In the genomic region with DNA sequence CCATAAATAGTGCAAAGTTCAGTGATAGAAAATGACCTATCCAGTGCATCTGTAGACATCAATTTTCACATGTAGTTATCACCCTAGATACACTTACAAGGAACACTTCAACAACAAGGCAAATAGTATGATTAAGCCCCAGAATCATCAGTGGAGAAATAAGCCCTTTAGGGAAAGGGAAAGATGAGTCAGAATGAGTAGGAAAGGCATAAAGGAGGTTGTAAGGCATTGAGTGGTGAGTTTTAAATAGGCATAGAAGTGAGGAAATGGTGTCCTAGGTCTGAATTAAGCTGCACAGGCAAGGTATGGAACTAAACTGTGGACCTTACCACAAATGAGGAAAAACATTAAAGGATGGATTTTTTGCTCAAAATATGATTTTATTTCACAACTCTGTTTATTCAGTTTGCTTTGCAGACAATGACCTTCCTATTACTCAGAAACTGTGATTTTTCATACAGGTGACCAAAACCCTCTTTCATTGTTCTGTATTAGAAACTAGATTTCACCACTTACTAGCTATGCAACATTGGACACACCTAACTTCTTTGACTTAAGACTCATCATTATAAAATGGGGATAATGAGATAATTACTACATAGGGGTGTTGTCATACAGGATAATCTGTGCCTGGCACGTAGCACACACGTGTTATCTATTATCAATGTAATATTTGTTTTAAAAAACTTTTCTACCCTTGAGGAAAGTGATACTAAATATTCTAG, we compare ENCODE assay signal across 22 cellular contexts. TPM values are rescaled to one million over a fixed set of nuclear protein-coding genes. Genes with fewer than 3 reads are reported as not detected.
DNase-seq lines count a peak whose midpoint lies in the region; ATAC-seq, FAIRE-seq and TF ChIP-seq lines count a peak whose summit lies in the region.
"Had no signal": no experiment of that assay in that cellular context is flagged by ENCODE, and none has a peak within 500 bp of the region (broad histone marks: within the 10 kb centered on the region; RNA-seq: fewer than 3 reads in every experiment).

No MANE protein-coding gene starts in this region.

- no peaks in the 10 kb centered on the region for H3K27me3 Mint-ChIP-seq in HFFc6 (ENCODE audit: insufficient read depth)
- H3K27me3 Mint-ChIP-seq: CD4-positive, alpha-beta T cell had no signal

- no peak for TF ChIP-seq RAD21 in A549 (conservative IDR thresholded peaks at IDR 0.05 in 1 of 2, IDR thresholded peaks at IDR 0.05 in 1 of 2)

- POLR2A ChIA-PET in A549 (lab: Yijun Ruan, JAX) = no interaction called here

- CTCF ChIA-PET in A549 (lab: Yijun Ruan, JAX) = interaction anchor here (1.0 kb wide), 1 partner anchor 1611 kb away, joined by 3 read pairs; no protein-coding TSS in a partner anchor

- TF ChIP-seq POLR2A in A549 (IDR thresholded peaks at IDR 0.05; ENCODE audit: low read length) = no peak

- no peak for TF ChIP-seq CTCF in A549 (IDR thresholded peaks at IDR 0.05)
- TF ChIP-seq CTCF in HFFc6 (IDR thresholded peaks at IDR 0.05) = no peak
- no peak for TF ChIP-seq CTCF in foreskin fibroblast (IDR thresholded peaks at IDR 0.05; ENCODE audit: low read depth, low read length)

- FAIRE-seq in A549 (lab: Jason Lieb, UNC) = no peak
- FAIRE-seq: H1, islet of Langerhans, urothelium cell line had no signal

- ATAC-seq in A549 (peak; percentile 44 to 62; a peak in 4 of 6 replicates), GM19395 (IDR thresholded peaks at IDR 0.05; ENCODE audit: unreplicated experiment) (no peak)
- ATAC-seq: psoas muscle had no signal

- H3K4me3 Mint-ChIP-seq in HFFc6 = no peak overlapping the region
- H3K4me3 Mint-ChIP-seq: activated naive CD8-positive, alpha-beta T cell; CD4-positive, alpha-beta T cell; neural crest cell had no signal

- H3K4me2 ChIP-seq in A549 = no peak overlapping the region

- H3K4me1 Mint-ChIP-seq in HFFc6 (ENCODE audit: low read depth) = peaks cover 6% of the 10 kb centered on the region; the same call in 1 of the 2 replicates
- H3K4me1 Mint-ChIP-seq: neural crest cell had no signal

- H3K9me3 Mint-ChIP-seq in HFFc6 = no peaks in the 10 kb centered on the region; the same call in 1 of the 2 replicates
- H3K9me3 Mint-ChIP-seq: CD4-positive, alpha-beta T cell had no signal

- 27% methylated on average over 2 of the region's 2 CpGs for WGBS in A549 (ENCODE audit: missing lambda C conversion rate)

- DNase-seq in A549 (ENCODE audit: low read depth in 1 of 2, low spot score in 1 of 2) (peak in 1 of 2 experiments; percentile 11), HFFc6 (peak; percentile 40), amniotic epithelial cell (ENCODE audit: low read depth) (peak; percentile 68), foreskin fibroblast (peak; percentile 48 to 79), GM19240 (ENCODE audit: insufficient read length, low spot score) (no peak), DMS 273 (lab: John Stamatoyannopoulos, UW; ENCODE audit: unreplicated experiment) (no peak)
- DNase-seq in stimulated activated CD4-positive, alpha-beta T cell treated with anti-CD3 and anti-CD28 coated beads, Interleukin-15, amount 100 ng/mL, for 24 hours = no peak
- DNase-seq: ACHN; activated CD4-positive, alpha-beta T cell treated with anti-CD3 and anti-CD28 coated beads for 48 hours; activated CD8-positive, alpha-beta memory T cell treated with anti-CD3 and anti-CD28 coated beads, Interleukin-2, amount 50 U/mL, for 4 hours; CD4-positive, alpha-beta T cell; head of caudate nucleus; NCI-H1436 treated with DMSO at 0.1 percent for 48 hours; NCI-H446 treated with DMSO at 0.1 percent for 48 hours; psoas muscle; stomach had no signal

- H3K4me1 ChIP-seq in A549 = 0 out of 3 replicates have a peak, but pooled peaks cover 2% of the 10 kb centered on the region
- H3K4me1 ChIP-seq: psoas muscle had no signal

- no peak for TF ChIP-seq EP300 in A549 (IDR thresholded peaks at IDR 0.05)

- H3K36me3 Mint-ChIP-seq in HFFc6 (ENCODE audit: low read depth) = no peaks in the 10 kb centered on the region
- H3K36me3 Mint-ChIP-seq: activated naive CD8-positive, alpha-beta T cell had no signal

- H3K27ac Mint-ChIP-seq in HFFc6 = no peak overlapping the region
- H3K27ac Mint-ChIP-seq: activated naive CD8-positive, alpha-beta T cell; CD4-positive, alpha-beta T cell had no signal

- H3K9me3 ChIP-seq in A549 = no peaks in the 10 kb centered on the region
- H3K9me3 ChIP-seq: psoas muscle, stomach had no signal

- H3K4me3 ChIP-seq in A549 (no peak overlapping the region), foreskin fibroblast (ENCODE audit: low read depth in 1 of 2, low read length in 2 of 2) (no peak overlapping the region)
- H3K4me3 ChIP-seq: psoas muscle, stomach had no signal

- no peak overlapping the region for H3K27ac ChIP-seq in A549
- H3K27ac ChIP-seq: psoas muscle, stomach had no signal

TF ChIP-seq in A549, 52 proteins besides CTCF, POLR2A, EP300 and RAD21:
- TF ChIP-seq EHMT2 (IDR thresholded peaks at IDR 0.05; ENCODE audit: low read depth) (no peak), SREBF2 (IDR thresholded peaks at IDR 0.05) (no peak), CHD2 (IDR thresholded peaks at IDR 0.05; ENCODE audit: low read length, partially characterized antibody) (no peak), JUNB (IDR thresholded peaks at IDR 0.05) (no peak), EHF (CRISPR knock-in tag; IDR thresholded peaks at IDR 0.05) (no peak)

RNA-seq across cellular contexts. Expression of a gene that starts 57.0 kb away (rescaled TPM):
- 11.4 and 18.1 TPM in 2 replicates for polyA plus RNA-seq in A549 (2011; rRNA removed)
- polyA plus RNA-seq in A549 (2012; cell fraction: cytosol; rRNA removed) = 1.6 and 1.7 TPM in 2 replicates
- polyA plus RNA-seq in A549 (2012; cell fraction: nucleus; rRNA removed) = 1.8 and 2.2 TPM in 2 replicates
- polyA plus RNA-seq in A549 (2017; fragmentation: RNase III; extraction: RNeasy Plus Mini Kit Qiagen cat#74134 plus additional on column Dnase treatment) = 8.2 to 8.8 TPM (median 8.7 TPM) in 3 replicates
- polyA minus RNA-seq in A549 (2011; rRNA and poly(A)+ RNA removed) = 2.9 and 3.6 TPM in 2 replicates
- total RNA-seq in HFFc6 (2021; fragmentation: NEBNext Ultra II Directional; extraction: Animal tissue kit (Norgen Biotek cat#: 25700)) = 10 to 100 TPM in 2 of 6 experiments, 1 to 10 TPM in 4; 5.9 to 12.1 (median 7.0) TPM

Comparison
In these comparisons a context has a peak if more than half of its experiments do, and no peak if none do; other contexts are left out.
1. DNase-seq: peak in HFFc6 (single experiment), amniotic epithelial cell (single experiment) and foreskin fibroblast (2 of 2); none in GM19240 (single experiment), DMS 273 (single experiment) and stimulated activated CD4-positive, alpha-beta T cell treated with anti-CD3 and anti-CD28 coated beads, Interleukin-15, amount 100 ng/mL, for 24 hours (single experiment).